8 cellular contexts compared by ENCODE assay signal in the genomic region with DNA sequence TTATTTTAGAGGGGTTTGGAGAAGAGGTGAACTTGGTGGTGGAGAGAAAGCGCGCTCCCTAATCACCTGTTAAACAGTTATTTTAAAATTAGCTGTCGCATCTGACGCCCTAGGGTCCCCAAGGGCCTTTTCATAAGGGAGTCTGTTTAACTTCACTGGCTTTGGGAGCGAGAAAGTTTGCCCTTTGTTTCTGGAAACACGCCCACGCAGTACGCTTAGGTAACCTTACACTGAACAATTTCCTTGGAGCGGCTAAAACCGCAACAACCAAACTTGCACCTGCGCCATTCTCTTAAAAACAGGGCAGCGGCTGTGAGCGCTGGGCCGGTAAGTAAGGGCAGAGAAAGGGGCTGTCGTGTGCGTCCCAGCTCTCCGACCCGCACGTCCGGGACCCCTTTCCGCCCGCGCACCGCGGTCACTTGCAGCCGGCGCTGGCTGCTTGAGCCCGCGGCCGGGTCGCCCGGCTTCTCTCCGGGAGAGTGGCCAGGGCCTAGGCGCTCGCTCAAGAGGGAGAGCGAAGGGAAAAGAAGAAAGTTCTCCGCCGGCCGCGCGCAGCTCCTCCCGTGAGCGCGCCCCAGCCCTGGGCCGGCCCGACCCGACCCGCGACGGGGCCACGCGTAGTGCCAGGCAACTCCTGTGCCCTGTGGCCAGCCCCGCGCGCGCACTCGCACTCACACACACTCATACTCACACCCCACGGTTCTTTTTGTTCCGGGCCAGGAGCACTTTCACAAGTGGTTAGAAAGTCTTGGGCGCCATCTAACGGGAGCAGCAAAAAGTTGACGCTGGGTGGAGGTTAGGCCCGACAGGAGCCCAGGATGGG. TPM values are rescaled to one million over a fixed set of nuclear protein-coding genes. Genes with fewer than 3 reads are reported as not detected.
DNase-seq lines count a peak whose midpoint lies in the region; ATAC-seq, FAIRE-seq and TF ChIP-seq lines count a peak whose summit lies in the region.

No MANE protein-coding gene starts in this region.

- H3K9me3 ChIP-seq in DND-41 (ENCODE audit: insufficient read depth, low read length, severe bottlenecking) = no peaks in the 10 kb centered on the region
- H3K9me3 ChIP-seq in left lung = no peaks in the 10 kb centered on the region

- peak overlapping the region; percentile 57 for H3K9ac ChIP-seq in DND-41 (ENCODE audit: low read depth, low read length)

- H3K27me3 ChIP-seq in DND-41 (ENCODE audit: insufficient read depth, low read length, poor library complexity) (peaks cover 39% of the 10 kb centered on the region), left lung (peaks cover 49 to 95% of the 10 kb centered on the region in 2 donors)

- no peak for FAIRE-seq in RCC 7860 (lab: Jason Lieb, UNC)

- TF ChIP-seq CTCF in DND-41 (IDR thresholded peaks at IDR 0.05; ENCODE audit: borderline replicate concordance, extremely low read depth, low read length, poor library complexity, severe bottlenecking) (peak; percentile 75), left lung (IDR thresholded peaks at IDR 0.05) (peak; percentile 23 to 49)

- peak; percentile 72 for DNase-seq in DND-41
- peak; percentile 30 for DNase-seq in RCC 7860 (ENCODE audit: low spot score)
- peak; percentile 61 to 83 for DNase-seq in left lung
- peak; percentile 21 for DNase-seq in stimulated activated CD4-positive, alpha-beta T cell treated with anti-CD3 and anti-CD28 coated beads, Interleukin-2, amount 100 ng/mL, for 4 hours (ENCODE audit: low read depth)
- no peak for DNase-seq in central memory CD4-positive, alpha-beta T cell

- no peaks in the 10 kb centered on the region for H3K79me2 ChIP-seq in DND-41 (ENCODE audit: insufficient read depth, low read length)

- ATAC-seq in DND-41 (ENCODE audit: insufficient read depth, low read depth) = peak; percentile 84
- ATAC-seq in GM19397 (IDR thresholded peaks at IDR 0.05; ENCODE audit: unreplicated experiment) = peak; percentile 78
- peak; percentile 85 for ATAC-seq in HG03558 (IDR thresholded peaks at IDR 0.05; ENCODE audit: extremely low read depth, unreplicated experiment)
- peak; percentile 96 for ATAC-seq in left lung

- H2AFZ ChIP-seq in DND-41 (ENCODE audit: low read depth, low read length) = peak overlapping the region; percentile 84

- H3K4me1 ChIP-seq in DND-41 (ENCODE audit: insufficient read depth, low read length) = peaks cover 19% of the 10 kb centered on the region
- H3K4me1 ChIP-seq in left lung = peaks cover 11 to 19% of the 10 kb centered on the region in 2 donors

- intact Hi-C loops in left lung (cut with DNase I) = no loop called here

- peak overlapping the region; percentile 84 for H3K4me2 ChIP-seq in DND-41 (ENCODE audit: insufficient read depth, low read length)

- peaks cover 4% of the 10 kb centered on the region; the same call in 1 of the 2 replicates for H4K20me1 ChIP-seq in DND-41 (ENCODE audit: insufficient read depth, low read length)

- H3K27ac ChIP-seq in DND-41 (ENCODE audit: low read length) = no peak overlapping the region
- H3K27ac ChIP-seq in cingulate gyrus (ENCODE audit: low read depth, low read length) = peak overlapping the region; percentile 79
- H3K27ac ChIP-seq in left lung = no peak overlapping the region

- H3K4me3 ChIP-seq in DND-41 (ENCODE audit: low read depth in 1 of 2, low read length in 2 of 2) (peak overlapping the region; percentile 34 to 62), left lung (peak overlapping the region; percentile 45 to 47)

- no peaks in the 10 kb centered on the region for H3K36me3 ChIP-seq in DND-41 (ENCODE audit: insufficient read depth, low read length)
- no peaks in the 10 kb centered on the region for H3K36me3 ChIP-seq in left lung

RNA-seq across cellular contexts. Expression of a gene that starts 19.2 kb away (rescaled TPM):
- total RNA-seq in left lung = not detected
